ENCODE assay signal across 9 cellular contexts in genomic region chr7:27605689-27606269, GRCh38. TPM values are rescaled to one million over a fixed set of nuclear protein-coding genes. Genes with fewer than 3 reads are reported as not detected.
DNase-seq lines count a peak whose midpoint lies in the region; ATAC-seq, FAIRE-seq and TF ChIP-seq lines count a peak whose summit lies in the region.
"Had no signal": no experiment of that assay in that cellular context is flagged by ENCODE, and none has a peak within 500 bp of the region (broad histone marks: within the 10 kb centered on the region; RNA-seq: fewer than 3 reads in every experiment).

No MANE protein-coding gene starts in this region.

- TF ChIP-seq POLR2A in ovary (IDR thresholded peaks at IDR 0.05): no peak

- H3K36me3 ChIP-seq in ovary: no peaks in the 10 kb centered on the region

- intact Hi-C loops in ovary (cut with DNase I): no loop called here

- H3K27ac ChIP-seq in ovary: no peak overlapping the region

- in situ Hi-C loops in KBM-7 (cut with MboI; ENCODE audit: low pct_unique_long_range_greater_than_20kb, low sequenced_read_pairs): no loop called here

- no peaks in the 10 kb centered on the region for H3K9me3 ChIP-seq in ovary

- FAIRE-seq in D721Med (lab: Jason Lieb, UNC): no peak

- no peak for ATAC-seq in activated CD4-positive, CD25-positive, alpha-beta regulatory T cell treated with anti-CD3 and anti-CD28 coated beads, Interleukin-2, amount 50 U/mL, for 24 hours
- ATAC-seq: activated T-cell treated with anti-CD3 and anti-CD28 coated beads, Interleukin-2, amount 50 U/mL, for 72 hours had no signal

- DNase-seq in D721Med (ENCODE audit: insufficient read length, low spot score) (no peak), KBM-7 (peak; percentile 25), amniotic epithelial cell (ENCODE audit: low read depth) (peak; percentile 31), lung microvascular endothelial cell (ENCODE audit: low read depth in 2 of 2) (peak; percentile 57 to 59), ovary (no peak), iPS-NIHi7 (ENCODE audit: extremely low spot score) (no peak)
- DNase-seq in stimulated activated CD8-positive, alpha-beta memory T cell treated with anti-CD3 and anti-CD28 coated beads, Interleukin-4, amount 100 ng/mL, for 48 hours: no peak
- DNase-seq: activated T-cell treated with anti-CD3 and anti-CD28 coated beads, Interleukin-2, amount 50 U/mL, for 72 hours had no signal

- 12 to 40% (median 13%) methylated on average over 2 of the region's 2 CpGs for WGBS in ovary, 3 donors

- TF ChIP-seq EP300 in ovary (IDR thresholded peaks at IDR 0.05): no peak

- TF ChIP-seq CTCF in D721Med (IDR thresholded peaks at IDR 0.05; ENCODE audit: insufficient read depth, missing control alignments): peak; percentile 45
- TF ChIP-seq CTCF in ovary (IDR thresholded peaks at IDR 0.05): no peak

- H3K4me3 ChIP-seq in ovary: no peak overlapping the region

- H3K4me1 ChIP-seq in ovary (ENCODE audit: insufficient read depth): no peaks in the 10 kb centered on the region

- H3K27me3 ChIP-seq in ovary: no peaks in the 10 kb centered on the region

RNA-seq across cellular contexts. Expression of gene HIBADH, which starts 56.9 kb away (rescaled TPM):
- 19.2 and 20.5 TPM in 2 replicates for total RNA-seq in lung microvascular endothelial cell
- total RNA-seq in ovary: 10 to 100 TPM; 24.4 to 47.2 (median 36.9) TPM
- 10 to 100 TPM; 35.0 to 76.0 TPM for polyA plus RNA-seq in ovary

Comparison
In these comparisons a context has a peak if more than half of its experiments do, and no peak if none do; other contexts are left out.
1. DNase-seq: peak in KBM-7 (single experiment), amniotic epithelial cell (single experiment) and lung microvascular endothelial cell (2 of 2); none in D721Med (single experiment), ovary (0 of 5), iPS-NIHi7 (single experiment) and stimulated activated CD8-positive, alpha-beta memory T cell treated with anti-CD3 and anti-CD28 coated beads, Interleukin-4, amount 100 ng/mL, for 48 hours (single experiment).